7 cellular contexts compared by ENCODE assay signal in the genomic region with DNA sequence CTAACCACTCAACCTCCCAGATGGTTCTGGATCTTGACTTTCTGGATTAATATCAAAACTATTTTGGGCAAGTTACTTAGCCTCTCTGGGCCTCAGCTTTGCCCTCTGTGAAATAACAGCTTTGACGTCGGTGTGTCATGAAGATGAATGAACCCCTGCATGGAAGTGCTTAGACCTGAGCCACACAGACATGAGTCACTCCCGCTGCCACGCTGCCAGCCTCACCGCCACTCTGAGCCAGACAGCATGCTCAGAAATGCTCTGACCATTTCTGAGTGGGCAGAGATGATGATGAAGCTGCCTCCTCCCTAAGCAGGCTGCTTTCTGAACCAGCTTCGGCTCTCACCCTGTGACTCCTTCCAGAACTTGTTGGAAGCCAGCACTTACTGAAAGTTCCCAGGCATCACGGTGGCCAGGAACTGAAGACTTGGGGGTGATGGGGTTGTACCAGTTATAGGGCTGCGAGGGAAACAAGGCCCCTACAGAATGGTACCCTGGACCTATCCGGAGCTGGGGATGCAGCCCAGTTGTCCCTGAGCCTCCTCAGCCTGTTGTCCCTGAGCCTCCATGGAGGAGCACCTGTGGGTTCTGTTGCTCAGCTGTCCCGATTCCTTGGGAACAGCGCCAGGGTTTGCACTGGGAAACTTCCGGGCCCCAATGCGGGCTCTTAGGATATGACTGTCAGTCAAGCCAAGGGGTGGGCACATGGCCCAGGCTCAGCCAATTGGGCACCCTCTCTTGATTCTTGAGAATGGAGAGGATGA. TPM values are rescaled to one million over a fixed set of nuclear protein-coding genes. Genes with fewer than 3 reads are reported as not detected.
DNase-seq lines count a peak whose midpoint lies in the region; ATAC-seq and TF ChIP-seq lines count a peak whose summit lies in the region.

No MANE protein-coding gene starts in this region.

- H3K9me3 ChIP-seq in hepatocyte (ENCODE audit: low read depth), result no peaks in the 10 kb centered on the region

- TF ChIP-seq CTCF in glutamatergic neuron (IDR thresholded peaks at IDR 0.05; ENCODE audit: partially characterized antibody, unreplicated experiment), result no peak
- no peak for TF ChIP-seq CTCF in hepatocyte (IDR thresholded peaks at IDR 0.05; ENCODE audit: poor library complexity)

- H3K27me3 Mint-ChIP-seq in activated CD8-positive, alpha-beta memory T cell treated with anti-CD3 and anti-CD28 coated beads, Interleukin-2, amount 10 ng/mL, durations not matched to agents 7 days and 5 days, result no peaks in the 10 kb centered on the region
- H3K27me3 Mint-ChIP-seq in glutamatergic neuron (ENCODE audit: unreplicated experiment), result peaks cover 10% of the 10 kb centered on the region

- no peaks in the 10 kb centered on the region for H4K20me1 ChIP-seq in hepatocyte (ENCODE audit: insufficient read depth, poor library complexity, severe bottlenecking)

- H2AFZ ChIP-seq in hepatocyte, result no peak overlapping the region

- H3K9me3 Mint-ChIP-seq in activated CD8-positive, alpha-beta memory T cell treated with anti-CD3 and anti-CD28 coated beads, Interleukin-2, amount 10 ng/mL, durations not matched to agents 7 days and 5 days (ENCODE audit: low read depth), result no peaks in the 10 kb centered on the region
- H3K9me3 Mint-ChIP-seq in glutamatergic neuron (ENCODE audit: unreplicated experiment), result peaks cover 8% of the 10 kb centered on the region

- no peak overlapping the region for H3K4me3 Mint-ChIP-seq in activated CD8-positive, alpha-beta memory T cell treated with anti-CD3 and anti-CD28 coated beads, Interleukin-2, amount 10 ng/mL, durations not matched to agents 7 days and 5 days
- no peak overlapping the region for H3K4me3 Mint-ChIP-seq in glutamatergic neuron (ENCODE audit: unreplicated experiment)

- CTCF ChIA-PET in activated CD8-positive, alpha-beta memory T cell treated with anti-CD3 and anti-CD28 coated beads, Interleukin-2, amount 10 ng/mL, durations not matched to agents 7 days and 5 days (lab: Charles Lee), result interaction anchor here (1.0 to 12.9 kb wide), 3 partner anchors 16 to 54 kb away, joined by 3 to 297 read pairs (median 4); no protein-coding TSS in a partner anchor

- peak; percentile 73 for ATAC-seq in activated CD8-positive, alpha-beta memory T cell treated with anti-CD3 and anti-CD28 coated beads, Interleukin-2, amount 10 ng/mL, durations not matched to agents 7 days and 5 days
- ATAC-seq in GM18861 (IDR thresholded peaks at IDR 0.05; ENCODE audit: unreplicated experiment), result no peak

- no peak overlapping the region for H3K4me3 ChIP-seq in hepatocyte

- H3K79me2 ChIP-seq in hepatocyte, result no peaks in the 10 kb centered on the region

- H3K4me1 Mint-ChIP-seq in activated CD8-positive, alpha-beta memory T cell treated with anti-CD3 and anti-CD28 coated beads, Interleukin-2, amount 10 ng/mL, durations not matched to agents 7 days and 5 days, result peaks cover 34% of the 10 kb centered on the region
- H3K4me1 Mint-ChIP-seq in glutamatergic neuron (ENCODE audit: low read depth, unreplicated experiment), result peaks cover 16% of the 10 kb centered on the region

- H3K27ac Mint-ChIP-seq in activated CD8-positive, alpha-beta memory T cell treated with anti-CD3 and anti-CD28 coated beads, Interleukin-2, amount 10 ng/mL, durations not matched to agents 7 days and 5 days, result no peak overlapping the region
- no peak overlapping the region for H3K27ac Mint-ChIP-seq in glutamatergic neuron (ENCODE audit: unreplicated experiment)

- H3K9me2 ChIP-seq in hepatocyte (replicated peaks; ENCODE audit: insufficient read depth), result no peaks in the 10 kb centered on the region

- no peak overlapping the region for H3K4me2 ChIP-seq in hepatocyte

- peaks cover 7% of the 10 kb centered on the region for H3K4me1 ChIP-seq in hepatocyte (ENCODE audit: insufficient read depth)

- H3K27ac ChIP-seq in hepatocyte, result no peak overlapping the region

- H3K36me3 Mint-ChIP-seq in activated CD8-positive, alpha-beta memory T cell treated with anti-CD3 and anti-CD28 coated beads, Interleukin-2, amount 10 ng/mL, durations not matched to agents 7 days and 5 days, result no peaks in the 10 kb centered on the region
- no peaks in the 10 kb centered on the region for H3K36me3 Mint-ChIP-seq in glutamatergic neuron (ENCODE audit: unreplicated experiment)

- 83% methylated on average over 13 of the region's 13 CpGs for WGBS in hepatocyte (ENCODE audit: low lambda C conversion rate, missing lambda C conversion rate)

- H3K36me3 ChIP-seq in hepatocyte (replicated peaks; ENCODE audit: insufficient read depth, low read depth), result no peaks in the 10 kb centered on the region

- DNase-seq in HS-5 (ENCODE audit: low read depth) (peak; percentile 52), glomerular visceral epithelial cell (ENCODE audit: extremely low spot score) (peak; percentile 93), glutamatergic neuron (no peak), hepatocyte (ENCODE audit: low spot score) (no peak)
- DNase-seq in activated CD8-positive, alpha-beta memory T cell treated with anti-CD3 and anti-CD28 coated beads, Interleukin-2, amount 10 ng/mL, durations not matched to agents 7 days and 5 days, result peak; percentile 58
- peak; percentile 31 for DNase-seq in stimulated activated CD8-positive, alpha-beta memory T cell treated with anti-CD3 and anti-CD28 coated beads, Interleukin-12 subunit alpha, Interleukin-12 subunit beta, amount 100 ng/mL, for 4 hours (ENCODE audit: low read depth)

- H3K27me3 ChIP-seq in hepatocyte, result no peaks in the 10 kb centered on the region

RNA-seq across cellular contexts. Expression of a gene that starts 2.0 kb away (rescaled TPM):
- total RNA-seq in activated CD8-positive, alpha-beta memory T cell treated with anti-CD3 and anti-CD28 coated beads, Interleukin-2, amount 10 ng/mL, durations not matched to agents 7 days and 5 days, result under 1 TPM in 1 of 2 experiments, not detected in 1; 0.14 TPM
- total RNA-seq in glutamatergic neuron (ENCODE audit: unreplicated experiment) (not detected), hepatocyte (not detected in 2 replicates)
- not detected in 2 replicates for polyA plus RNA-seq in hepatocyte

RNA-seq across cellular contexts. Expression of a gene that starts 18.7 kb away (rescaled TPM):
- 100 to 1,000 TPM; 116 to 177 TPM for total RNA-seq in activated CD8-positive, alpha-beta memory T cell treated with anti-CD3 and anti-CD28 coated beads, Interleukin-2, amount 10 ng/mL, durations not matched to agents 7 days and 5 days
- total RNA-seq in glutamatergic neuron (ENCODE audit: unreplicated experiment) (16.6 TPM), hepatocyte (0.53 and 1.8 TPM in 2 replicates)
- polyA plus RNA-seq in hepatocyte, result 0.27 and 0.32 TPM in 2 replicates

RNA-seq across cellular contexts. Expression of a gene that starts 31.0 kb away (rescaled TPM):
- 1 to 10 TPM; 3.4 to 4.2 TPM for total RNA-seq in activated CD8-positive, alpha-beta memory T cell treated with anti-CD3 and anti-CD28 coated beads, Interleukin-2, amount 10 ng/mL, durations not matched to agents 7 days and 5 days
- total RNA-seq in glutamatergic neuron (ENCODE audit: unreplicated experiment) (5.5 TPM), hepatocyte (2.1 and 2.7 TPM in 2 replicates)
- 1.5 and 2.8 TPM in 2 replicates for polyA plus RNA-seq in hepatocyte

Comparison
In these comparisons a context has a peak if more than half of its experiments do, and no peak if none do; other contexts are left out.
1. DNase-seq: peak in HS-5 (single experiment), activated CD8-positive, alpha-beta memory T cell treated with anti-CD3 and anti-CD28 coated beads, Interleukin-2, amount 10 ng/mL, durations not matched to agents 7 days and 5 days (single experiment), glomerular visceral epithelial cell (single experiment) and stimulated activated CD8-positive, alpha-beta memory T cell treated with anti-CD3 and anti-CD28 coated beads, Interleukin-12 subunit alpha, Interleukin-12 subunit beta, amount 100 ng/mL, for 4 hours (single experiment); none in glutamatergic neuron (single experiment) and hepatocyte (single experiment).